Comparison of ENCODE assay signal across 9 cellular contexts in the genomic region with DNA sequence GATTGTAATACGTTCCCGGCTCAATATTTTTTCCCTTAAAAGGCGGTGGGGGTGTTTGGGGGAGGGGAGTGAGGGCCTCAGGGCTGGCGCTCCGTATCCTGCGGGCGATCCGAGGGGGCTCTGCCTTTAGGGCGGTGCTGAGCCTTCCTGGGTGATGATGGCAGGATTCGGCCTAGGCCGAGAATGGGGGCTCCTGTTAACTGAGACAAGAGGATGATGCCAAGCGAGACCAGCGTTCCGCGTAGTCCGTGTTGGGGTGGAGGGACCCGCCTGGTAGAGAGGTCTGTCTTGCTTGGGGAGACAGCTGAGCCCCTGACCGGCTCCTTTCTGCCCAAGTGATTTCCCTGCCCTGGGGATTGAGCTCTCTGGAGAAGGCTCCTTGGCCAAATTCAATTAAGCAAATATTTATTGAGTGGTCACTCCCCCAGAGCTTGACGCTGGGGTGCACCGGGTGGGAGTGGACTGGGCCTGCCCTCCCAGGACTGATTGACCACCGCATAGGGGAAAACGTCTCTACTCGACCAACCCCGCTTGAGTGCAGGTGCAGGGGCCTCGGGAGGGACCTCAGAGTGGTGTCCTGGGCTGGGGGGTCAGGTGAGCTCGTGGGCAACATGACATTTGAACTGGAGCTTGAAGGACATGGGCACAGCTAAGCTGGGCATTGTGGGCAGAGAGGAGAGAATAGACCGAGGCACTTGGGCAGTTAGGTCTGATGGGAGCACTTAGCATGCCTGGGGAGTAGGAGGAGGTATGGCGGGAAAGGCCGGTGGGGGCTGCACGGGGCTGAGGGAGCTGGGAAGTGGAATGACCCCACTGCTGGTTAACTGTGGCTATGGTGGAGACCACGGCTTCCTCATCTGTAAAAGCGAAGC. TPM values are rescaled to one million over a fixed set of nuclear protein-coding genes. Genes with fewer than 3 reads are reported as not detected.
DNase-seq lines count a peak whose midpoint lies in the region; ATAC-seq and TF ChIP-seq lines count a peak whose summit lies in the region.
"Had no signal": no experiment of that assay in that cellular context is flagged by ENCODE, and none has a peak within 500 bp of the region (broad histone marks: within the 10 kb centered on the region; RNA-seq: fewer than 3 reads in every experiment).

No MANE protein-coding gene starts in this region.

- H3K4me2 ChIP-seq in OCI-LY7 (ENCODE audit: low read length), result peak overlapping the region; percentile 88

- POLR2A ChIA-PET in Caco-2 (lab: Charles Lee) (no interaction called here), OCI-LY7 (lab: Charles Lee) (interaction anchor here (0.5 to 1.2 kb wide), 3 partner anchors 35 to 1323 kb away, joined by 3 read pairs; a partner anchor contains a TSS), GM10248 (lab: Yijun Ruan, JAX) (no interaction called here)

- no peak overlapping the region for H3K27ac Mint-ChIP-seq in Caco-2 (ENCODE audit: unreplicated experiment)

- peaks cover 9% of the 10 kb centered on the region for H3K27me3 Mint-ChIP-seq in Caco-2 (ENCODE audit: insufficient read depth, unreplicated experiment)

- H3K9me3 Mint-ChIP-seq in Caco-2 (ENCODE audit: unreplicated experiment), result no peaks in the 10 kb centered on the region

- no peak for TF ChIP-seq EP300 in gastroesophageal sphincter (IDR thresholded peaks at IDR 0.05)

- H3K36me3 ChIP-seq in Caco-2 (ENCODE audit: control insufficient read depth, insufficient read depth, low read length) (no peaks in the 10 kb centered on the region), OCI-LY7 (ENCODE audit: insufficient read depth, low read length) (peaks cover 31% of the 10 kb centered on the region), gastroesophageal sphincter (no peaks in the 10 kb centered on the region), psoas muscle (ENCODE audit: insufficient read depth in 1 of 2, low read depth in 1 of 2) (no peaks in the 10 kb centered on the region)

- H2AFZ ChIP-seq in OCI-LY7 (ENCODE audit: low read length), result peak overlapping the region; percentile 12; the same call in 1 of the 2 replicates

- peaks cover 8% of the 10 kb centered on the region for H3K4me1 Mint-ChIP-seq in Caco-2 (ENCODE audit: low read depth, unreplicated experiment)

- peaks cover 21% of the 10 kb centered on the region for H3K79me2 ChIP-seq in OCI-LY7 (ENCODE audit: insufficient read depth, low read depth, low read length)

- no peaks in the 10 kb centered on the region for H3K36me3 Mint-ChIP-seq in Caco-2 (ENCODE audit: insufficient read depth, unreplicated experiment)

- CTCF ChIA-PET in Caco-2 (lab: Charles Lee), result interaction anchor here (0.6 to 1.8 kb wide), 2 partner anchors 31 to 823 kb away, joined by 3 to 9 read pairs; no protein-coding TSS in a partner anchor
- CTCF ChIA-PET in OCI-LY7 (lab: Charles Lee; ENCODE audit: unreplicated experiment), result interaction anchor here (0.6 kb wide), 2 partner anchors 14 to 41 kb away, joined by 3 to 6 read pairs; no protein-coding TSS in a partner anchor
- CTCF ChIA-PET in GM10248 (lab: Yijun Ruan, JAX), result interaction anchor here (1.2 to 1.7 kb wide), 2 partner anchors 111 to 112 kb away, joined by 3 read pairs; no protein-coding TSS in a partner anchor

- ATAC-seq in gastroesophageal sphincter (no peak), psoas muscle (no peak), HG03175 (IDR thresholded peaks at IDR 0.05; ENCODE audit: unreplicated experiment) (no peak)

- BruUV-seq in Caco-2 (replicated peaks; lab: Mats Ljungman, UMichigan) (no TSS peak), OCI-LY7 (replicated peaks; lab: Mats Ljungman, UMichigan) (no TSS peak)

- H3K9me3 ChIP-seq in Caco-2, result no peaks in the 10 kb centered on the region
- no peaks in the 10 kb centered on the region for H3K9me3 ChIP-seq in OCI-LY7 (ENCODE audit: low read length)
- H3K9me3 ChIP-seq in gastroesophageal sphincter, result no peaks in the 10 kb centered on the region
- no peaks in the 10 kb centered on the region for H3K9me3 ChIP-seq in psoas muscle

- H3K4me1 ChIP-seq in Caco-2 (peaks cover 14% of the 10 kb centered on the region), OCI-LY7 (ENCODE audit: insufficient read depth, low read length, poor library complexity, severe bottlenecking) (peaks cover 72% of the 10 kb centered on the region), gastroesophageal sphincter (peaks cover 0 to 33% (median 5%) of the 10 kb centered on the region in 3 donors), psoas muscle (no peaks in the 10 kb centered on the region)

- H3K27me3 ChIP-seq in Caco-2 (replicated peaks; ENCODE audit: control insufficient read depth, insufficient read depth, low read length) (peaks cover 4% of the 10 kb centered on the region), gastroesophageal sphincter (no peaks in the 10 kb centered on the region), psoas muscle (ENCODE audit: insufficient read depth in 3 of 3, low read length in 2 of 3) (peaks cover 0 to 11% (median 2%) of the 10 kb centered on the region in 3 donors)

- WGBS in gastroesophageal sphincter (ENCODE audit: low coverage in 1 of 2), 2 donors, result 0 to 60% methylated on average over 2 to 5 of the region's 32 CpGs
- 54 to 62% (median 57%) methylated on average over 30 to 32 of the region's 32 CpGs for WGBS in psoas muscle, 3 donors

- H3K4me3 ChIP-seq in Caco-2 (ENCODE audit: low read depth, low read length) (peak overlapping the region; percentile 40), OCI-LY7 (ENCODE audit: low read depth, low read length, poor library complexity, severe bottlenecking) (peak overlapping the region; percentile 96), gastroesophageal sphincter (peak overlapping the region; percentile 71 to 91), psoas muscle (peak overlapping the region; percentile 62)

- TF ChIP-seq CTCF in Caco-2 (IDR thresholded peaks at IDR 0.05; ENCODE audit: insufficient read depth in 1 of 2, low read depth in 1 of 2, low read length in 1 of 2, severe bottlenecking in 1 of 2, unreplicated experiment in 1 of 2) (no peak), OCI-LY7 (conservative IDR thresholded peaks at IDR 0.05; ENCODE audit: low read length) (no peak), gastroesophageal sphincter (IDR thresholded peaks at IDR 0.05) (no peak), psoas muscle (IDR thresholded peaks at IDR 0.05) (no peak), GM10248 (IDR thresholded peaks at IDR 0.05; ENCODE audit: control extremely low read depth, extremely low read depth, low read depth, missing control alignments) (no peak)

- no peak for DNase-seq in Caco-2
- no peak for DNase-seq in OCI-LY7 (ENCODE audit: low spot score)
- peak; percentile 9 to 50 for DNase-seq in psoas muscle
- DNase-seq in middle frontal gyrus (ENCODE audit: extremely low spot score, low spot score), result no peak
- no peak for DNase-seq in GM10248 (ENCODE audit: extremely low spot score)
- DNase-seq in mucosa of gallbladder (ENCODE audit: low spot score), result no peak
- DNase-seq: NCI-H2029 had no signal

- TF ChIP-seq POLR2A in gastroesophageal sphincter (IDR thresholded peaks at IDR 0.05), result no peak

- intact Hi-C loops in Caco-2 (cut with micrococcal nuclease; ENCODE audit: unreplicated experiment), result no loop called here
- intact Hi-C loops in OCI-LY7 (cut with micrococcal nuclease; ENCODE audit: unreplicated experiment), result loop anchor here (2.0 kb wide), 2 partner anchors 35 to 113 kb away; no protein-coding TSS in a partner anchor
- intact Hi-C loops in psoas muscle (cut with DNase I), result no loop called here

- no peaks in the 10 kb centered on the region for H4K20me1 ChIP-seq in OCI-LY7 (ENCODE audit: insufficient read depth, low read length)

- H3K9me2 ChIP-seq in OCI-LY7 (ENCODE audit: insufficient read depth, low read length), result no peaks in the 10 kb centered on the region

- H3K27ac ChIP-seq in OCI-LY7 (ENCODE audit: low read depth, low read length, poor library complexity, severe bottlenecking), result peak overlapping the region; percentile 25
- peak overlapping the region in 3 of 4 donors; percentile 76 to 82 (median 79) for H3K27ac ChIP-seq in gastroesophageal sphincter
- no peak overlapping the region for H3K27ac ChIP-seq in psoas muscle

- peak overlapping the region; percentile 55 for H3K4me3 Mint-ChIP-seq in Caco-2 (ENCODE audit: unreplicated experiment)

RNA-seq across cellular contexts. Expression of a gene that starts 1.1 kb away (rescaled TPM):
- total RNA-seq in Caco-2 (2022), result 0.48 and 0.95 TPM in 2 replicates
- 36.8 and 46.4 TPM in 2 replicates for total RNA-seq in OCI-LY7 (2014; rRNA removed; shearing (Covaris generic))
- 38.5 and 42.8 TPM in 2 replicates for total RNA-seq in OCI-LY7 (2022)
- 10 to 100 TPM; 50.1 to 89.2 (median 55.0) TPM for total RNA-seq in gastroesophageal sphincter
- total RNA-seq in psoas muscle, result 1 to 10 TPM; 1.5 to 3.9 (median 1.9) TPM
- polyA plus RNA-seq in psoas muscle, result 1 to 10 TPM in 2 of 3 donors, under 1 TPM in 1; 0.99 to 2.2 (median 1.6) TPM
- 119 TPM for total RNA-seq in mucosa of gallbladder

Comparison
In these comparisons a context has a peak if more than half of its experiments do, and no peak if none do; other contexts are left out.
1. DNase-seq: peak in psoas muscle (2 of 2); none in Caco-2 (0 of 2), OCI-LY7 (single experiment), middle frontal gyrus (single experiment), GM10248 (single experiment) and mucosa of gallbladder (single experiment).
2. H3K4me3 ChIP-seq: peak in every context shown above with its lines; median percentile 96 in OCI-LY7; 81 in gastroesophageal sphincter; 62 in psoas muscle; 40 in Caco-2.
3. RNA of a gene that starts 1.1 kb away (total RNA-seq): 119 TPM in mucosa of gallbladder (single experiment), 50.1 to 89.2 TPM in gastroesophageal sphincter and 36.8 to 46.4 TPM in OCI-LY7; 1.5 to 3.9 TPM in psoas muscle and 0.48 to 0.95 TPM in Caco-2; every median in the first group is over 4 times any median in the second.